8 cellular contexts compared by ENCODE assay signal in genomic region chr1:59699227-59699847, GRCh38.
DNase-seq lines count a peak whose midpoint lies in the region; ATAC-seq and TF ChIP-seq lines count a peak whose summit lies in the region.

No MANE protein-coding gene starts in this region.

- no peaks in the 10 kb centered on the region for H3K36me3 Mint-ChIP-seq in stimulated activated effector memory CD8-positive, alpha-beta T cell treated with anti-CD3 and anti-CD28 coated beads, Interleukin-12 subunit alpha, Interleukin-12 subunit beta, amount 100 ng/mL, for 72 hours

- intact Hi-C loops in adrenal gland (cut with DNase I) = loop anchor here (5.0 to 10.0 kb wide), 4 partner anchors 335 to 925 kb away; partner anchors contain the start of gene FGGY (in 2 of the 2)

- H3K9me3 Mint-ChIP-seq in stimulated activated effector memory CD8-positive, alpha-beta T cell treated with anti-CD3 and anti-CD28 coated beads, Interleukin-12 subunit alpha, Interleukin-12 subunit beta, amount 100 ng/mL, for 72 hours = no peaks in the 10 kb centered on the region

- no peaks in the 10 kb centered on the region for H3K9me3 ChIP-seq in adrenal gland (replicated peaks in 1 of 3)

- peaks cover 20 to 39% of the 10 kb centered on the region in 2 donors for H3K4me1 ChIP-seq in adrenal gland (replicated peaks in 1 of 2)

- H3K27ac Mint-ChIP-seq in stimulated activated effector memory CD8-positive, alpha-beta T cell treated with anti-CD3 and anti-CD28 coated beads, Interleukin-12 subunit alpha, Interleukin-12 subunit beta, amount 100 ng/mL, for 72 hours = no peak overlapping the region

- H3K4me3 ChIP-seq in adrenal gland = no peak overlapping the region

- no peak overlapping the region for H3K4me3 Mint-ChIP-seq in stimulated activated effector memory CD8-positive, alpha-beta T cell treated with anti-CD3 and anti-CD28 coated beads, Interleukin-12 subunit alpha, Interleukin-12 subunit beta, amount 100 ng/mL, for 72 hours

- TF ChIP-seq CTCF in C4-2B (conservative IDR thresholded peaks at IDR 0.05) (peak; percentile 96), GM20000 (IDR thresholded peaks at IDR 0.05; ENCODE audit: extremely low read depth, missing control alignments) (peak; percentile 64), adrenal gland (IDR thresholded peaks at IDR 0.05) (peak; percentile 88 to 96 (median 91))

- no peak for TF ChIP-seq POLR2A in adrenal gland (IDR thresholded peaks at IDR 0.05)

- peaks cover 15% of the 10 kb centered on the region for H3K4me1 Mint-ChIP-seq in stimulated activated effector memory CD8-positive, alpha-beta T cell treated with anti-CD3 and anti-CD28 coated beads, Interleukin-12 subunit alpha, Interleukin-12 subunit beta, amount 100 ng/mL, for 72 hours

- ATAC-seq in stimulated activated effector memory CD8-positive, alpha-beta T cell treated with anti-CD3 and anti-CD28 coated beads, Interleukin-12 subunit alpha, Interleukin-12 subunit beta, amount 100 ng/mL, for 72 hours = peak; percentile 42
- ATAC-seq in HG03460 (IDR thresholded peaks at IDR 0.05; ENCODE audit: unreplicated experiment) (no peak), HG03442 (IDR thresholded peaks at IDR 0.05; ENCODE audit: unreplicated experiment) (no peak)

- no peaks in the 10 kb centered on the region for H3K27me3 ChIP-seq in adrenal gland

- no peaks in the 10 kb centered on the region for H3K36me3 ChIP-seq in adrenal gland (replicated peaks in 1 of 2)

- H3K27ac ChIP-seq in C4-2B (no peak overlapping the region), adrenal gland (no peak overlapping the region)

- DNase-seq in GM20000 (ENCODE audit: low spot score) (peak; percentile 50), NCI-H69 (lab: John Stamatoyannopoulos, UW) (peak; percentile 50), adrenal gland (peak in 2 of 7 donors; percentile 33 to 44), iPS-NIHi7 (ENCODE audit: extremely low spot score) (peak; percentile 64)
- DNase-seq in stimulated activated effector memory CD8-positive, alpha-beta T cell treated with anti-CD3 and anti-CD28 coated beads, Interleukin-12 subunit alpha, Interleukin-12 subunit beta, amount 100 ng/mL, for 72 hours (ENCODE audit: low spot score in 2 of 2) = no peak

- WGBS in adrenal gland, 4 donors = 39 to 47% (median 42%) methylated on average over 5 of the region's 5 CpGs

Comparison
In these comparisons a context has a peak if more than half of its experiments do, and no peak if none do; other contexts are left out.
1. DNase-seq: peak in GM20000 (single experiment), NCI-H69 (single experiment) and iPS-NIHi7 (single experiment); none in stimulated activated effector memory CD8-positive, alpha-beta T cell treated with anti-CD3 and anti-CD28 coated beads, Interleukin-12 subunit alpha, Interleukin-12 subunit beta, amount 100 ng/mL, for 72 hours (0 of 2).
2. Peak in every context shown above with its lines, with median percentiles within 50 percentile points of each other: CTCF ChIP-seq.